Comparison of ENCODE assay signal across 17 cellular contexts in genomic region chr17:3956558-3956957, GRCh38. TPM values are rescaled to one million over a fixed set of nuclear protein-coding genes. Genes with fewer than 3 reads are reported as not detected.
DNase-seq lines count a peak whose midpoint lies in the region; ATAC-seq and TF ChIP-seq lines count a peak whose summit lies in the region.
"Had no signal": no experiment of that assay in that cellular context is flagged by ENCODE, and none has a peak within 500 bp of the region (broad histone marks: within the 10 kb centered on the region; RNA-seq: fewer than 3 reads in every experiment).

No MANE protein-coding gene starts in this region.

- peaks cover 15% of the 10 kb centered on the region for H3K36me3 Mint-ChIP-seq in T-helper 1 cell treated with Interleukin-12 subunit alpha and Interleukin-12 subunit beta and Interleukin-4 antibody, amounts not matched to agents 30 μg/mL and 1 μg/mL, for 36 hours (ENCODE audit: low read depth)
- H3K36me3 Mint-ChIP-seq in H9 (ENCODE audit: insufficient read depth in 1 of 3, low read depth in 3 of 3) (no peaks in the 10 kb centered on the region), neural progenitor cell (no peaks in the 10 kb centered on the region), HFFc6 (ENCODE audit: low read depth) (no peaks in the 10 kb centered on the region)
- H3K36me3 Mint-ChIP-seq in activated naive CD8-positive, alpha-beta T cell treated with anti-CD3 and anti-CD28 coated beads for 36 hours, result peaks cover 4% of the 10 kb centered on the region

- H3K36me3 ChIP-seq in neural progenitor cell, result no peaks in the 10 kb centered on the region
- H3K36me3 ChIP-seq: thoracic aorta had no signal

- no peak overlapping the region for H3K56ac ChIP-seq in H9 (ENCODE audit: insufficient read length, low read depth, low read length)

- H3K4ac ChIP-seq in H9 (ENCODE audit: low read depth, low read length), result no peak overlapping the region

- no peaks in the 10 kb centered on the region for H3K23me2 ChIP-seq in H9 (ENCODE audit: insufficient read length, low read depth, low read length, poor library complexity, severe bottlenecking)

- no peak overlapping the region for H2BK120ac ChIP-seq in H9 (ENCODE audit: low read depth, low read length, poor library complexity, severe bottlenecking)

- H3T11ph ChIP-seq in H9 (ENCODE audit: low read length), result no peak overlapping the region

- H3K9me3 ChIP-seq in H9 (ENCODE audit: control insufficient read depth, low read depth, low read length) (no peaks in the 10 kb centered on the region), neural progenitor cell (ENCODE audit: low read depth) (no peaks in the 10 kb centered on the region)
- H3K9me3 ChIP-seq: Caco-2, thoracic aorta had no signal

- H4K91ac ChIP-seq in H9 (ENCODE audit: insufficient read length, low read depth, low read length), result no peak overlapping the region

- ATAC-seq in HG02759 (IDR thresholded peaks at IDR 0.05; ENCODE audit: unreplicated experiment), result no peak

- no peak for DNase-seq in T-helper 1 cell
- DNase-seq in H9, result no peak
- peak; percentile 23 for DNase-seq in activated naive CD8-positive, alpha-beta T cell treated with anti-CD3 and anti-CD28 coated beads for 36 hours
- DNase-seq in neural progenitor cell (ENCODE audit: low spot score), result no peak
- no peak for DNase-seq in DMS79 (lab: John Stamatoyannopoulos, UW)
- DNase-seq in HFFc6, result no peak
- DNase-seq: activated CD4-positive, alpha-beta T cell treated with anti-CD3 and anti-CD28 coated beads, Interleukin-2, amount 10 ng/mL, durations not matched to agents 24 days and 14 days; Caco-2; GDM1; KBM-7; midbrain; NCI-H524 treated with DMSO at 0.1 percent for 48 hours; posterior cingulate gyrus had no signal

- no peak overlapping the region for H2BK15ac ChIP-seq in H9 (ENCODE audit: low read depth, low read length)

- H3K27ac ChIP-seq in H9 (ENCODE audit: insufficient read length, low read depth, low read length) (no peak overlapping the region), neural progenitor cell (no peak overlapping the region)
- H3K27ac ChIP-seq: thoracic aorta had no signal

- H3K4me1 ChIP-seq in H9 (ENCODE audit: insufficient read depth, low read length) (peaks cover 3% of the 10 kb centered on the region; the same call in 1 of the 2 replicates), neural progenitor cell (peaks cover 6% of the 10 kb centered on the region)

- WGBS in H9 (ENCODE audit: extremely low coverage, insufficient read length, low lambda C conversion rate), result no CpG with 5 or more reads among the region's 8 CpGs

- H3K79me1 ChIP-seq in H9 (ENCODE audit: insufficient read depth, low read depth, low read length, poor library complexity, severe bottlenecking), result no peaks in the 10 kb centered on the region

- H3K14ac ChIP-seq in H9 (ENCODE audit: insufficient read depth, low read length), result peak overlapping the region; percentile 11; the same call in 1 of the 2 replicates

- H4K20me1 ChIP-seq in H9 (ENCODE audit: control insufficient read depth, insufficient read depth, insufficient read length) (no peaks in the 10 kb centered on the region), neural progenitor cell (ENCODE audit: low read depth) (no peaks in the 10 kb centered on the region)

- H3K9me3 Mint-ChIP-seq in T-helper 1 cell treated with Interleukin-12 subunit alpha and Interleukin-12 subunit beta and Interleukin-4 antibody, amounts not matched to agents 30 μg/mL and 1 μg/mL, for 36 hours, result no peaks in the 10 kb centered on the region
- no peaks in the 10 kb centered on the region for H3K9me3 Mint-ChIP-seq in H9
- H3K9me3 Mint-ChIP-seq in activated naive CD8-positive, alpha-beta T cell treated with anti-CD3 and anti-CD28 coated beads for 36 hours, result no peaks in the 10 kb centered on the region
- no peaks in the 10 kb centered on the region for H3K9me3 Mint-ChIP-seq in neural progenitor cell
- H3K9me3 Mint-ChIP-seq in HFFc6, result no peaks in the 10 kb centered on the region
- H3K9me3 Mint-ChIP-seq: activated CD4-positive, alpha-beta T cell treated with anti-CD3 and anti-CD28 coated beads, Interleukin-2, amount 10 ng/mL, durations not matched to agents 24 days and 14 days had no signal

- no peak overlapping the region for H2BK20ac ChIP-seq in H9 (ENCODE audit: low read depth, low read length, poor library complexity, severe bottlenecking)

- peaks cover 30% of the 10 kb centered on the region for H3K4me1 Mint-ChIP-seq in T-helper 1 cell treated with Interleukin-12 subunit alpha and Interleukin-12 subunit beta and Interleukin-4 antibody, amounts not matched to agents 30 μg/mL and 1 μg/mL, for 36 hours (ENCODE audit: low read depth)
- H3K4me1 Mint-ChIP-seq in H9, result peaks cover 39 to 52% of the 10 kb centered on the region in 2 experiments
- peaks cover 44% of the 10 kb centered on the region for H3K4me1 Mint-ChIP-seq in activated naive CD8-positive, alpha-beta T cell treated with anti-CD3 and anti-CD28 coated beads for 36 hours
- peaks cover 23% of the 10 kb centered on the region for H3K4me1 Mint-ChIP-seq in neural progenitor cell
- peaks cover 9% of the 10 kb centered on the region for H3K4me1 Mint-ChIP-seq in HFFc6 (ENCODE audit: low read depth)

- TF ChIP-seq CTCF in H9 (conservative IDR thresholded peaks at IDR 0.05) (no peak), neural progenitor cell (IDR thresholded peaks at IDR 0.05) (no peak), HFFc6 (IDR thresholded peaks at IDR 0.05) (no peak)

- peaks cover 4% of the 10 kb centered on the region for H3F3A ChIP-seq in neural progenitor cell (ENCODE audit: low read depth)

- no peak overlapping the region for H2AK5ac ChIP-seq in H9 (ENCODE audit: insufficient read length, low read length)

- H3K79me2 ChIP-seq in H9 (ENCODE audit: insufficient read depth, low read length) (no peaks in the 10 kb centered on the region), neural progenitor cell (ENCODE audit: low read depth) (no peaks in the 10 kb centered on the region)

- H4K8ac ChIP-seq in H9 (replicated peaks; ENCODE audit: insufficient read length, low read depth, low read length), result no peak overlapping the region

- no peak overlapping the region for H3K4me3 ChIP-seq in neural progenitor cell
- H3K4me3 ChIP-seq: thoracic aorta had no signal

- H3K4me2 ChIP-seq in H9 (ENCODE audit: insufficient read depth, insufficient read length, low read length), result no peak overlapping the region
- no peak overlapping the region for H3K4me2 ChIP-seq in neural progenitor cell

- H2BK5ac ChIP-seq in H9 (ENCODE audit: insufficient read length, low read length), result no peak overlapping the region

- peak overlapping the region; percentile 31 for H3K27ac Mint-ChIP-seq in T-helper 1 cell treated with Interleukin-12 subunit alpha and Interleukin-12 subunit beta and Interleukin-4 antibody, amounts not matched to agents 30 μg/mL and 1 μg/mL, for 36 hours
- peak overlapping the region in 2 of 3 experiments; percentile 25 to 36; a peak in 3 of 7 replicates for H3K27ac Mint-ChIP-seq in H9
- H3K27ac Mint-ChIP-seq in activated naive CD8-positive, alpha-beta T cell treated with anti-CD3 and anti-CD28 coated beads for 36 hours, result peak overlapping the region; percentile 27
- peak overlapping the region; percentile 6 for H3K27ac Mint-ChIP-seq in neural progenitor cell
- no peak overlapping the region for H3K27ac Mint-ChIP-seq in HFFc6
- H3K27ac Mint-ChIP-seq: activated CD4-positive, alpha-beta T cell treated with anti-CD3 and anti-CD28 coated beads, Interleukin-2, amount 10 ng/mL, durations not matched to agents 24 days and 14 days had no signal

- H3K27me3 ChIP-seq in H9 (ENCODE audit: insufficient read depth, low read length), result no peaks in the 10 kb centered on the region
- H3K27me3 ChIP-seq in neural progenitor cell, result peaks cover 16% of the 10 kb centered on the region

- H3K27me3 Mint-ChIP-seq in T-helper 1 cell treated with Interleukin-12 subunit alpha and Interleukin-12 subunit beta and Interleukin-4 antibody, amounts not matched to agents 30 μg/mL and 1 μg/mL, for 36 hours (ENCODE audit: low read depth), result no peaks in the 10 kb centered on the region
- H3K27me3 Mint-ChIP-seq in H9 (ENCODE audit: low read depth), result peaks cover 7% of the 10 kb centered on the region
- no peaks in the 10 kb centered on the region for H3K27me3 Mint-ChIP-seq in activated naive CD8-positive, alpha-beta T cell treated with anti-CD3 and anti-CD28 coated beads for 36 hours
- H3K27me3 Mint-ChIP-seq in neural progenitor cell (ENCODE audit: insufficient read depth, low read depth), result peaks cover 30% of the 10 kb centered on the region
- H3K27me3 Mint-ChIP-seq in HFFc6 (ENCODE audit: insufficient read depth), result peaks cover 4% of the 10 kb centered on the region
- H3K27me3 Mint-ChIP-seq: activated CD4-positive, alpha-beta T cell treated with anti-CD3 and anti-CD28 coated beads, Interleukin-2, amount 10 ng/mL, durations not matched to agents 24 days and 14 days had no signal

- H3K4me3 Mint-ChIP-seq in T-helper 1 cell treated with Interleukin-12 subunit alpha and Interleukin-12 subunit beta and Interleukin-4 antibody, amounts not matched to agents 30 μg/mL and 1 μg/mL, for 36 hours, result no peak overlapping the region
- H3K4me3 Mint-ChIP-seq in H9, result peak overlapping the region in 1 of 2 experiments; percentile 70; a peak in 3 of 5 replicates
- no peak overlapping the region for H3K4me3 Mint-ChIP-seq in activated naive CD8-positive, alpha-beta T cell treated with anti-CD3 and anti-CD28 coated beads for 36 hours
- peak overlapping the region; percentile 2 for H3K4me3 Mint-ChIP-seq in neural progenitor cell
- H3K4me3 Mint-ChIP-seq in HFFc6, result no peak overlapping the region
- H3K4me3 Mint-ChIP-seq: activated CD4-positive, alpha-beta T cell treated with anti-CD3 and anti-CD28 coated beads, Interleukin-2, amount 10 ng/mL, durations not matched to agents 24 days and 14 days had no signal

- H3K23ac ChIP-seq in H9 (ENCODE audit: insufficient read length, low read depth, low read length), result no peak overlapping the region

- no peak overlapping the region for H3K9ac ChIP-seq in H9 (ENCODE audit: extremely low read depth, insufficient read length, low read length)
- H3K9ac ChIP-seq in neural progenitor cell, result no peak overlapping the region

- no peak overlapping the region for H4K5ac ChIP-seq in H9 (ENCODE audit: insufficient read length, low read depth, low read length)

- H2AFZ ChIP-seq in H9 (ENCODE audit: low read length) (no peak overlapping the region), neural progenitor cell (replicated peaks) (no peak overlapping the region)

- no peak overlapping the region for H3K18ac ChIP-seq in H9 (ENCODE audit: insufficient read length, low read depth, low read length)

- H2BK12ac ChIP-seq in H9 (ENCODE audit: insufficient read length, low read depth, low read length), result no peak overlapping the region

RNA-seq across cellular contexts. Expression of gene ATP2A3, which starts 7.7 kb away (rescaled TPM):
- total RNA-seq in H9 (2021), result 13.3 and 14.6 TPM in 2 replicates
- total RNA-seq in activated naive CD8-positive, alpha-beta T cell treated with anti-CD3 and anti-CD28 coated beads for 36 hours, result 10 to 100 TPM; 85.7 to 89.9 TPM
- total RNA-seq in neural progenitor cell (ENCODE audit: low replicate concordance), result 0.65 and 2.8 TPM in 2 replicates
- under 1 TPM; 0.05 to 0.12 (median 0.08) TPM for total RNA-seq in HFFc6 (2021; fragmentation: NEBNext Ultra II Directional; extraction: Animal tissue kit (Norgen Biotek cat#: 25700))

RNA-seq across cellular contexts. Expression of gene P2RX1, which starts 40.3 kb away (rescaled TPM):
- total RNA-seq in H9 (2021) (0.09 TPM in 1 of 2 replicates, not detected in the other), neural progenitor cell (ENCODE audit: low replicate concordance) (not detected in 2 replicates)
- under 1 TPM; 0.45 to 0.54 TPM for total RNA-seq in activated naive CD8-positive, alpha-beta T cell treated with anti-CD3 and anti-CD28 coated beads for 36 hours
- under 1 TPM in 1 of 6 experiments, not detected in 5; 0.08 TPM for total RNA-seq in HFFc6 (2021; fragmentation: NEBNext Ultra II Directional; extraction: Animal tissue kit (Norgen Biotek cat#: 25700))
- total RNA-seq: kidney epithelial cell had no signal
